Comparison of ENCODE assay signal across 7 cellular contexts in the genomic region with DNA sequence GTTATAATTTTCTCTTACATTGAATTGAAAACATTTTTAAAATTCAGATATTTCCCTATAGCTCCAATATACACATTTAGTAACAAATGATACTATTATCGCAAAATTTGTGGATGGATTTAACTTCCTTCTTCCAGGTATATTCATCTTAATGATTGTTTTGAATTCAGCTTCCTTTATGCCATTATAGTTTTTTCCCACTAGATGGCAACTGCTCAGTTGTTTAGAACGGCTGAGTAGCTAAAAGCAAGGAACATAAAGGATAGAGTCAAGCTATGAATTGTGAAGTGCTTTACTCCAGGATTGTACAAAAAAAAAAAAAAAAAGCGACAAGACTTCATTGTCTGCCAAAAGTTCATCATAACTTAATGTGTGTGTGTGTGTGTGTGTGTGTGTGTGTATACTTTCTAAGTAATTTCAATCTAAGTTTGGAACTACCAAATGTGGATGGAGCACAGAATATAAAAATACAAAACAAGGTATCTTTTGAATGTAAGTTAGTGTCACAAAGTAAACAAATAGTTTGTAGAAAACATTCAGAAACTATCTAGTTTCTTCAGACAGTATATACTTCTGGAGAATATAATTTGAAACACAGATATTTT.
A peak's percentile ranks its signal among the peaks of the same experiment; 100 is the strongest.
DNase-seq lines count a peak whose midpoint lies in the region; ATAC-seq and TF ChIP-seq lines count a peak whose summit lies in the region.

No MANE protein-coding gene starts in this region.

- H3K4me3 ChIP-seq in MM.1S (ENCODE audit: low read length) (no peak overlapping the region), liver (ENCODE audit: low read depth in 1 of 3, low read length in 3 of 3) (no peak overlapping the region)

- no peaks in the 10 kb centered on the region for H4K20me1 ChIP-seq in MM.1S (ENCODE audit: insufficient read depth, low read length)

- H3K79me2 ChIP-seq in MM.1S (ENCODE audit: low read length), result no peaks in the 10 kb centered on the region

- H3K4me3 Mint-ChIP-seq in T-cell, result no peak overlapping the region

- DNase-seq in MM.1S, result peak; percentile 54
- peak; percentile 2 for DNase-seq in amniotic epithelial cell (ENCODE audit: low read depth)
- DNase-seq in T-cell, result no peak

- TF ChIP-seq RAD21 in liver (IDR thresholded peaks at IDR 0.05), result peak; percentile 62 to 74

- H3K4me1 ChIP-seq in MM.1S (ENCODE audit: low read length) (no peaks in the 10 kb centered on the region), liver (ENCODE audit: control insufficient read depth in 4 of 4, insufficient read depth in 4 of 4, low read length in 3 of 4) (no peaks in the 10 kb centered on the region)

- H3K9ac ChIP-seq in MM.1S (ENCODE audit: low read length), result no peak overlapping the region
- H3K9ac ChIP-seq in liver (ENCODE audit: low read depth in 1 of 2, low read length in 2 of 2), result no peak overlapping the region

- H3K27ac ChIP-seq in MM.1S (ENCODE audit: low read length) (no peak overlapping the region), liver (ENCODE audit: low read depth in 1 of 2, low read length in 2 of 2) (no peak overlapping the region)

- H3F3A ChIP-seq in MM.1S (ENCODE audit: insufficient read depth, low read length), result no peaks in the 10 kb centered on the region

- POLR2A ChIA-PET in T-cell (lab: Charles Lee), result no interaction called here

- no peaks in the 10 kb centered on the region for H3K9me2 ChIP-seq in MM.1S (replicated peaks; ENCODE audit: insufficient read depth, low read length)

- no peaks in the 10 kb centered on the region for H3K4me1 Mint-ChIP-seq in T-cell

- no peaks in the 10 kb centered on the region for H3K9me3 ChIP-seq in MM.1S (replicated peaks; ENCODE audit: insufficient read depth, low read length)
- no peaks in the 10 kb centered on the region for H3K9me3 ChIP-seq in liver (ENCODE audit: control insufficient read depth in 4 of 4, low read length in 3 of 4)

- ATAC-seq in HG03175 (IDR thresholded peaks at IDR 0.05; ENCODE audit: unreplicated experiment) (no peak), T-cell (replicated peaks in 1 of 4) (no peak), HG02870 (IDR thresholded peaks at IDR 0.05; ENCODE audit: unreplicated experiment) (no peak)

- H2AFZ ChIP-seq in MM.1S (ENCODE audit: low read length), result no peak overlapping the region

- H3K36me3 Mint-ChIP-seq in T-cell, result no peaks in the 10 kb centered on the region

- WGBS in liver, result 16% methylated on average over 3 of the region's 3 CpGs

- no peaks in the 10 kb centered on the region for H3K27me3 Mint-ChIP-seq in T-cell

- TF ChIP-seq CTCF in GM12874 (IDR thresholded peaks at IDR 0.05; ENCODE audit: insufficient read depth, low read depth, low read length) (peak; percentile 19; the same call in 1 of the 2 replicates), MM.1S (IDR thresholded peaks at IDR 0.05; ENCODE audit: low read length) (peak; percentile 57), liver (IDR thresholded peaks at IDR 0.05; ENCODE audit: low read depth, low read length, missing input control) (peak; percentile 42)

- H3K36me3 ChIP-seq in MM.1S (replicated peaks; ENCODE audit: insufficient read depth, low read length) (no peaks in the 10 kb centered on the region), liver (ENCODE audit: control insufficient read depth in 4 of 4, insufficient read depth in 3 of 4, low read depth in 1 of 4, low read length in 3 of 4) (no peaks in the 10 kb centered on the region)

- H3K27ac Mint-ChIP-seq in T-cell, result no peak overlapping the region

- H3K9me3 Mint-ChIP-seq in T-cell, result peaks cover 5 to 41% (median 19%) of the 10 kb centered on the region in 3 donors

- CTCF ChIA-PET in T-cell (lab: Charles Lee), result interaction anchor here (0.6 to 0.8 kb wide), 2 partner anchors 14 to 541 kb away, joined by 3 read pairs; no protein-coding TSS in a partner anchor

- no peaks in the 10 kb centered on the region for H3K27me3 ChIP-seq in MM.1S (replicated peaks; ENCODE audit: insufficient read depth, low read length)
- H3K27me3 ChIP-seq in liver (ENCODE audit: control insufficient read depth in 4 of 4, insufficient read depth in 4 of 4, low read length in 3 of 4), result no peaks in the 10 kb centered on the region

- H3K4me2 ChIP-seq in MM.1S (ENCODE audit: low read depth, low read length), result no peak overlapping the region

TF ChIP-seq in liver, 16 proteins besides CTCF, POLR2A, EP300 and RAD21:
- no peak for TF ChIP-seq FOXA1 (IDR thresholded peaks at IDR 0.05)

Comparison
In these comparisons a context has a peak if more than half of its experiments do, and no peak if none do; other contexts are left out.
1. DNase-seq: peak in MM.1S (single experiment) and amniotic epithelial cell (single experiment); none in T-cell (0 of 34).
2. Peak in every context shown above with its lines, with median percentiles within 50 percentile points of each other: CTCF ChIP-seq.